In the genomic region with DNA sequence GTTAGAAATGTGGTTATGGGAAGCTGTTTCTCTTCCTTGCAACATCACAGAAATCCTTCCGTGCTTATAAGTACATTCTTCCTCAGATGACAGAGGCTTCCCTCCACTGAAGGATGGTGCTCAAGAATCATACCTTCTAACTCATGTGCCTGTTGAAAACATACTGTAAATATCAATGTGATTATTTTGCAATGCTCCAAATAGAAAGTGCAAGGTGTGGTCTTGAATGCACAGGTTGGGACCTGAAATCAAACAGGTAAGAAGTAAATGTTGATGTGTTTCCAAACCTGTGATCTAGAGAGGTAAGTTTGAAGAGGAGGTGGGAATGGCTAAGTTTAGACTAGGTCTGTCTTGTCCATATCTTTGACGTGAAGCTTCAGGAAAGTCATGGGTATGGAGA, we compare ENCODE assay signal across 1 cellular context.
TF ChIP-seq lines count a peak whose summit lies in the region.

No MANE protein-coding gene starts in this region.

TF ChIP-seq in K562, 482 proteins besides CTCF, POLR2A, EP300 and RAD21:
- TF ChIP-seq, protein P1, sequence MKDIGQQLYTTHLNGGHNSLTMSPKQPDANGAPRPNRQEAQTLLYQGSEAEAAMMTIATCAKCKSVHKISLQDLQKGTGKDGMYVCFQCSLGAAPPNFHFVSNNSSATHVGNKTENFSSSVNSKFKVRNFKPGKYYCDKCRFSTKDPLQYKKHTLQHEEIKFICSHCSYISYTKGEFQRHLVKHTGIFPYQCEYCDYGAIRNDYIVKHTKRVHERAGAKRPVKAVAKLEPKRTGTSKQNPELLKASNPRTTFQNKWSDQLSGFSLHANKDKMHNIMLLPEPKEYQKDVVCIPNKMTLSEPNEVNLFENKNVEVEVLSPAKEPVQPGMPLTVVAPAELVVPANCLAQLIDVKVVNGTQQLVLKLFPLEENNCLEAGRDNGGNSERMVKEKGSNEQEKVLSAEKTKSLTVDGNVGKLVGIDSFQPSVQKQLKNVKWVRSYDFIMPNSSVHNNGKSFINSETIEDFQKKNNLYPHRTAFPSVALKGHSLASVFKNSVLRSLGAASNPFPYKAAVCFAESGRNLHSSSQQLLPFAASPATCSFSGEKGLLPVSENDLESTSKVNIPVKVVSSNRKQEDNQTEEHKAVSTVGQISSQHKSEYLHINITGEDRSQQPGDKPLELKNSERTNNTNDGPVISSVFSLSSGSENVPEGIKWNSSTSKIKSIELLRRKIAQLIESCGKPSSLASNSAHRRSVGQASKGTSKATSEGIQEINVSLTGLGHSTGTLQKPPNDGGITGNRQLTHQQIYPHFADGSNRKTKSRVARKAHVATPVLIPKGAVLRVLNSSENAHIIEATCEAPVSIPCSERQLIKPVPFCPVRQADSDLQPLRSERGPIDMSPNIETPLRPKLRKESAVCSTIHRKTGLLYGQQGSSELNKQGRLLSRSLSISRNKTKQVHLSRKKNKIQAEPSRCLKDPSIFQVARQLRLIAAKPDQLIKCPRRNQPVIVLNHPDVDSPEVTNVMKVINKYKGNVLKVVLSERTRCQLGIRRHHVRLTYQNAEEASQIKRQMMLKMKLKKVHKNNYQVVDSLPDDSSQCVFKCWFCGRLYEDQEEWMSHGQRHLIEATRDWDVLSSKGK (CRISPR knock-in tag; IDR thresholded peaks at IDR 0.05): no peak
- TF ChIP-seq ATF4 (CRISPR knock-in tag; IDR thresholded peaks at IDR 0.05) (no peak), PPARD (CRISPR knock-in tag; IDR thresholded peaks at IDR 0.05) (no peak), ZNF140 (CRISPR knock-in tag; IDR thresholded peaks at IDR 0.05) (no peak), MBD2 (IDR thresholded peaks at IDR 0.05; ENCODE audit: borderline replicate concordance, low read depth) (no peak), POU5F1 (IDR thresholded peaks at IDR 0.05; ENCODE audit: borderline replicate concordance, low read depth, low read length, partially characterized antibody) (no peak), POLR3G (IDR thresholded peaks at IDR 0.05; ENCODE audit: extremely low read depth, insufficient read length, insufficient replicate concordance) (no peak), CBFA2T3 (IDR thresholded peaks at IDR 0.05) (no peak), MEIS2 (IDR thresholded peaks at IDR 0.05; ENCODE audit: partially characterized antibody) (no peak), USF1 (CRISPR knock-in tag; IDR thresholded peaks at IDR 0.05) (no peak), SPI1 (IDR thresholded peaks at IDR 0.05; ENCODE audit: borderline replicate concordance, low read depth, low read length) (no peak)
- TF ChIP-seq, protein P2, sequence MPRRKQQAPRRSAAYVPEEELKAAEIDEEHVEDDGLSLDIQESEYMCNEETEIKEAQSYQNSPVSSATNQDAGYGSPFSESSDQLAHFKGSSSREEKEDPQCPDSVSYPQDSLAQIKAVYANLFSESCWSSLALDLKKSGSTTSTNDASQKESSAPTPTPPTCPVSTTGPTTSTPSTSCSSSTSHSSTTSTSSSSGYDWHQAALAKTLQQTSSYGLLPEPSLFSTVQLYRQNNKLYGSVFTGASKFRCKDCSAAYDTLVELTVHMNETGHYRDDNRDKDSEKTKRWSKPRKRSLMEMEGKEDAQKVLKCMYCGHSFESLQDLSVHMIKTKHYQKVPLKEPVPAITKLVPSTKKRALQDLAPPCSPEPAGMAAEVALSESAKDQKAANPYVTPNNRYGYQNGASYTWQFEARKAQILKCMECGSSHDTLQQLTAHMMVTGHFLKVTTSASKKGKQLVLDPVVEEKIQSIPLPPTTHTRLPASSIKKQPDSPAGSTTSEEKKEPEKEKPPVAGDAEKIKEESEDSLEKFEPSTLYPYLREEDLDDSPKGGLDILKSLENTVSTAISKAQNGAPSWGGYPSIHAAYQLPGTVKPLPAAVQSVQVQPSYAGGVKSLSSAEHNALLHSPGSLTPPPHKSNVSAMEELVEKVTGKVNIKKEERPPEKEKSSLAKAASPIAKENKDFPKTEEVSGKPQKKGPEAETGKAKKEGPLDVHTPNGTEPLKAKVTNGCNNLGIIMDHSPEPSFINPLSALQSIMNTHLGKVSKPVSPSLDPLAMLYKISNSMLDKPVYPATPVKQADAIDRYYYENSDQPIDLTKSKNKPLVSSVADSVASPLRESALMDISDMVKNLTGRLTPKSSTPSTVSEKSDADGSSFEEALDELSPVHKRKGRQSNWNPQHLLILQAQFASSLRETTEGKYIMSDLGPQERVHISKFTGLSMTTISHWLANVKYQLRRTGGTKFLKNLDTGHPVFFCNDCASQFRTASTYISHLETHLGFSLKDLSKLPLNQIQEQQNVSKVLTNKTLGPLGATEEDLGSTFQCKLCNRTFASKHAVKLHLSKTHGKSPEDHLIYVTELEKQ (CRISPR knock-in tag; IDR thresholded peaks at IDR 0.05): no peak
- TF ChIP-seq, protein P3, sequence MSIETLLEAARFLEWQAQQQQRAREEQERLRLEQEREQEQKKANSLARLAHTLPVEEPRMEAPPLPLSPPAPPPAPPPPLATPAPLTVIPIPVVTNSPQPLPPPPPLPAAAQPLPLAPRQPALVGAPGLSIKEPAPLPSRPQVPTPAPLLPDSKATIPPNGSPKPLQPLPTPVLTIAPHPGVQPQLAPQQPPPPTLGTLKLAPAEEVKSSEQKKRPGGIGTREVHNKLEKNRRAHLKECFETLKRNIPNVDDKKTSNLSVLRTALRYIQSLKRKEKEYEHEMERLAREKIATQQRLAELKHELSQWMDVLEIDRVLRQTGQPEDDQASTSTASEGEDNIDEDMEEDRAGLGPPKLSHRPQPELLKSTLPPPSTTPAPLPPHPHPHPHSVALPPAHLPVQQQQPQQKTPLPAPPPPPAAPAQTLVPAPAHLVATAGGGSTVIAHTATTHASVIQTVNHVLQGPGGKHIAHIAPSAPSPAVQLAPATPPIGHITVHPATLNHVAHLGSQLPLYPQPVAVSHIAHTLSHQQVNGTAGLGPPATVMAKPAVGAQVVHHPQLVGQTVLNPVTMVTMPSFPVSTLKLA (conservative IDR thresholded peaks at IDR 0.05): no peak
- TF ChIP-seq, protein P4, sequence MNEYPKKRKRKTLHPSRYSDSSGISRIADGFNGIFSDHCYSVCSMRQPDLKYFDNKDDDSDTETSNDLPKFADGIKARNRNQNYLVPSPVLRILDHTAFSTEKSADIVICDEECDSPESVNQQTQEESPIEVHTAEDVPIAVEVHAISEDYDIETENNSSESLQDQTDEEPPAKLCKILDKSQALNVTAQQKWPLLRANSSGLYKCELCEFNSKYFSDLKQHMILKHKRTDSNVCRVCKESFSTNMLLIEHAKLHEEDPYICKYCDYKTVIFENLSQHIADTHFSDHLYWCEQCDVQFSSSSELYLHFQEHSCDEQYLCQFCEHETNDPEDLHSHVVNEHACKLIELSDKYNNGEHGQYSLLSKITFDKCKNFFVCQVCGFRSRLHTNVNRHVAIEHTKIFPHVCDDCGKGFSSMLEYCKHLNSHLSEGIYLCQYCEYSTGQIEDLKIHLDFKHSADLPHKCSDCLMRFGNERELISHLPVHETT (CRISPR knock-in tag; conservative IDR thresholded peaks at IDR 0.05 in 1 of 2, IDR thresholded peaks at IDR 0.05 in 1 of 2): no peak
